ENCODE assay signal across 20 cellular contexts in the genomic region with DNA sequence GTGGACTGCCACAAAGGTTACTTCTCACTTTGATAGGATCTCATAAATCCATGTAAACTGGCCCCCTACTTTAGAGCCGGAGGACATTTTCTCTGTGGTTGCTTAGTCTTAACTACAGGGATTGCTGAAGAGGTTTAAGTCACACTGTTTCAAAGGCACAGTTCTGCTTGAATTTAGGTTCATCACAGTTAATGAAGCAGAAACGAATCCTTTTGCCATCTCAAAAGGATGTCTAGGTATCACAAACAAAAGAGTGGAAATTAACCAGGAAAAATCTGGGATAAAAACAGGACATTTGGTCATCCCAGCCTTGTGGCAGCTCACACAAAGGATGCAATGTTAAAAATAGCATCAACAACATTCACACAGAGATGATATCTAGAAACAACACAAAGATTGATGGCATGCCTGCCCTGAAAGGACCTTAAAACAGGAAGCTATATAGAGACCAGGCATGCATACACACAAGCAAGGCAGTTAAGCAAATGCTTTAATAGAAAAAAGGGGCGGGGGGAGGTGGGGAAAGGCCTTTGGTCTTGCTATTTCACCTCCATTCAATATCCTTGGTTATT.
DNase-seq lines count a peak whose midpoint lies in the region; ATAC-seq and TF ChIP-seq lines count a peak whose summit lies in the region.
"Had no signal": no experiment of that assay in that cellular context is flagged by ENCODE, and none has a peak within 500 bp of the region (broad histone marks: within the 10 kb centered on the region; RNA-seq: fewer than 3 reads in every experiment).

No MANE protein-coding gene starts in this region.

- no peak overlapping the region for H3K9ac ChIP-seq in parathyroid adenoma

- ATAC-seq in GM18517 (IDR thresholded peaks at IDR 0.05; ENCODE audit: unreplicated experiment) (no peak), GM21529 (IDR thresholded peaks at IDR 0.05; ENCODE audit: unreplicated experiment) (no peak), GM21786 (IDR thresholded peaks at IDR 0.05; ENCODE audit: unreplicated experiment) (no peak)
- ATAC-seq: left lobe of liver; Panc1; stimulated activated memory B cell treated with anti-CD40 and anti-IgM and Interleukin-4, amounts not matched to agents 10 μg/mL and 1 μg/mL and 100 μg/mL, for 72 hours had no signal

- no peaks in the 10 kb centered on the region for H3K36me3 ChIP-seq in left ventricle myocardium inferior
- H3K36me3 ChIP-seq in parathyroid adenoma (ENCODE audit: control insufficient read depth, insufficient read depth, low read length): no peaks in the 10 kb centered on the region
- H3K36me3 ChIP-seq: breast epithelium had no signal

- TF ChIP-seq CTCF in left ventricle myocardium inferior (IDR thresholded peaks at IDR 0.05; ENCODE audit: borderline replicate concordance): no peak
- TF ChIP-seq CTCF in parathyroid adenoma (IDR thresholded peaks at IDR 0.05): no peak

- no peaks in the 10 kb centered on the region for H3K79me2 ChIP-seq in parathyroid adenoma

- intact Hi-C loops in left ventricle myocardium inferior (cut with micrococcal nuclease): no loop called here

- peak overlapping the region; percentile 38 for H2AFZ ChIP-seq in parathyroid adenoma

- H3K27ac ChIP-seq in left ventricle myocardium inferior (replicated peaks): peak overlapping the region; percentile 63
- H3K27ac ChIP-seq in parathyroid adenoma: peak overlapping the region; percentile 41
- H3K27ac ChIP-seq: epithelial cell of prostate had no signal

- no peak overlapping the region for H3K4me2 ChIP-seq in parathyroid adenoma (ENCODE audit: low read length)

- no peaks in the 10 kb centered on the region for H3K27me3 ChIP-seq in left ventricle myocardium inferior (ENCODE audit: low read depth)
- no peaks in the 10 kb centered on the region for H3K27me3 ChIP-seq in parathyroid adenoma (ENCODE audit: control insufficient read depth, insufficient read depth, low read length)
- H3K27me3 ChIP-seq: breast epithelium had no signal

- H3K4me1 ChIP-seq in left ventricle myocardium inferior: peaks cover 81% of the 10 kb centered on the region
- H3K4me1 ChIP-seq in parathyroid adenoma: peaks cover 9% of the 10 kb centered on the region
- H3K4me1 ChIP-seq: breast epithelium, Caco-2 had no signal

- DNase-seq in EH (ENCODE audit: low read depth) (peak; percentile 19), SK-N-DZ (ENCODE audit: low spot score) (peak; percentile 43), left ventricle myocardium inferior (no peak), NAMALWA (ENCODE audit: low spot score) (no peak)
- DNase-seq: activated CD4-positive, CD25-positive, alpha-beta regulatory T cell treated with anti-CD3 and anti-CD28 coated beads, Interleukin-2, amount 50 U/mL, for 72 hours; activated CD8-positive, alpha-beta memory T cell treated with anti-CD3 and anti-CD28 coated beads, Interleukin-2, amount 50 U/mL, for 4 hours; activated naive CD4-positive, alpha-beta T cell treated with Interleukin-2 at 50 U/mL for 16 hours; Caco-2; KG1; NCI-H1694 treated with DMSO at 0.1 percent for 48 hours; NCI-H510A had no signal

- H3K4me3 ChIP-seq in left ventricle myocardium inferior: no peak overlapping the region
- no peak overlapping the region for H3K4me3 ChIP-seq in parathyroid adenoma (ENCODE audit: low read depth, low read length)
- H3K4me3 ChIP-seq: breast epithelium had no signal

- H3K9me3 ChIP-seq in left ventricle myocardium inferior (replicated peaks) (no peaks in the 10 kb centered on the region), parathyroid adenoma (ENCODE audit: control insufficient read depth, low read length) (no peaks in the 10 kb centered on the region)
- H3K9me3 ChIP-seq: breast epithelium, Caco-2 had no signal

Comparison
In these comparisons a context has a peak if more than half of its experiments do, and no peak if none do; other contexts are left out.
1. DNase-seq: peak in EH (single experiment) and SK-N-DZ (single experiment); none in left ventricle myocardium inferior (single experiment) and NAMALWA (single experiment).